17 cellular contexts compared by ENCODE assay signal in the genomic region with DNA sequence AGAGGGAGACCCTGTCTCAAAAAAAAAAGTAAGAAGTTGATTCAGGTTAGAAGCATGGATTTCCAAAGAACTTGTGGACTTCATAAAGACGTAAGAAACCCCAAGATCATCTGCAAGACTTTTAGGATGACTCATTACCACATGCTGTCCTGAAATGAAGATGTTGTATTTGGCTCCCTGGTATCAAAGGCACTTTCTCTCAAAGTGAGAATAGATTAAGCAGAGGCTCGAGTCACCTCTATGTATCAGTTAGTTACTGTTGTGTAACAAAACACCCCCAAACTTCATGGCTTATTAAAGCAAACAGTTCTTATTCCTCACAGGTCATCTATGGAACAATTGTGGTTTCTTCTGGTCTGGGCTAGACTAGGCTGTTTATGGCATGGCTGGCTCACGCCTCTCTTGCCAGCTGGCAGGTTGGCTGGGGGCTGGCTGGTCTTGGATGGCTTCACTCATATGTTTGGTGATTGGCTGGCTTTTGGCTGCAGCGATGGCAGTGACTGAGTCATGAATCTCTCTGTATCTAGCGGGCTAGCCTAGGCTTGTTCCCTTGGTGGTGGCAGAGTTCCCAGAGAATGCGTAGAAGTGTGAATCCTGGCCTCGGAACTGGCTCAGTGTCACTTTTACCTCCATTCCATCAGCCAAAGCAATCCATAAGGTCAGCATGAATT.
A peak's percentile ranks its signal among the peaks of the same experiment; 100 is the strongest.
DNase-seq lines count a peak whose midpoint lies in the region; ATAC-seq lines count a peak whose summit lies in the region.
"Had no signal": no experiment of that assay in that cellular context is flagged by ENCODE, and none has a peak within 500 bp of the region (broad histone marks: within the 10 kb centered on the region; RNA-seq: fewer than 3 reads in every experiment).

No MANE protein-coding gene starts in this region.

- peak in 1 of 2 donors; percentile 16 for DNase-seq in activated T-cell treated with anti-CD3 and anti-CD28 coated beads, Interleukin-2, amount 50 U/mL, for 72 hours
- no peak for DNase-seq in activated T-cell treated with anti-CD3 and anti-CD28 coated beads, Interleukin-2, amount 50 U/mL, for 1 hour
- DNase-seq in MV-4-11 (lab: John Stamatoyannopoulos, UW) (peak; percentile 43), ecto neural progenitor cell (ENCODE audit: low spot score) (peak; percentile 22), KG1 (lab: John Stamatoyannopoulos, UW) (no peak), pons (ENCODE audit: low spot score) (no peak)
- DNase-seq: Caco-2, GF-D8, KBM-7, retina, RPMI8226, T-cell had no signal

- peaks cover 1 to 6% of the 10 kb centered on the region in 2 donors for H3K36me3 Mint-ChIP-seq in activated T-cell treated with anti-CD3 and anti-CD28 coated beads, Interleukin-2, amount 50 U/mL, for 72 hours (ENCODE audit: insufficient read depth in 2 of 2)
- no peaks in the 10 kb centered on the region for H3K36me3 Mint-ChIP-seq in stimulated activated memory B cell treated with anti-CD40 and anti-IgM and Interleukin-4, amounts not matched to agents 10 μg/mL and 1 μg/mL and 100 μg/mL, for 72 hours
- H3K36me3 Mint-ChIP-seq: T-cell had no signal

- peaks cover 0 to 3% of the 10 kb centered on the region in 2 donors for H3K9me3 Mint-ChIP-seq in activated T-cell treated with anti-CD3 and anti-CD28 coated beads, Interleukin-2, amount 50 U/mL, for 72 hours
- H3K9me3 Mint-ChIP-seq in stimulated activated memory B cell treated with anti-CD40 and anti-IgM and Interleukin-4, amounts not matched to agents 10 μg/mL and 1 μg/mL and 100 μg/mL, for 72 hours = no peaks in the 10 kb centered on the region
- H3K9me3 Mint-ChIP-seq: central memory CD8-positive, alpha-beta T cell had no signal

- H3K4me3 Mint-ChIP-seq in activated T-cell treated with anti-CD3 and anti-CD28 coated beads, Interleukin-2, amount 50 U/mL, for 72 hours = no peak overlapping the region
- no peak overlapping the region for H3K4me3 Mint-ChIP-seq in stimulated activated memory B cell treated with anti-CD40 and anti-IgM and Interleukin-4, amounts not matched to agents 10 μg/mL and 1 μg/mL and 100 μg/mL, for 72 hours
- H3K4me3 Mint-ChIP-seq: central memory CD8-positive, alpha-beta T cell; neural crest cell; T-cell; WTC11 had no signal

- peaks cover 25% of the 10 kb centered on the region for H3K27me3 Mint-ChIP-seq in activated T-cell treated with anti-CD3 and anti-CD28 coated beads, Interleukin-2, amount 50 U/mL, for 72 hours (ENCODE audit: low read depth)
- H3K27me3 Mint-ChIP-seq in stimulated activated memory B cell treated with anti-CD40 and anti-IgM and Interleukin-4, amounts not matched to agents 10 μg/mL and 1 μg/mL and 100 μg/mL, for 72 hours = peaks cover 13% of the 10 kb centered on the region

- peak; percentile 96 to 97 for ATAC-seq in activated T-cell treated with anti-CD3 and anti-CD28 coated beads, Interleukin-2, amount 50 U/mL, for 72 hours (replicated peaks in 1 of 2)
- peak; percentile 40 for ATAC-seq in stimulated activated memory B cell treated with anti-CD40 and anti-IgM and Interleukin-4, amounts not matched to agents 10 μg/mL and 1 μg/mL and 100 μg/mL, for 72 hours
- ATAC-seq in HG02642 (IDR thresholded peaks at IDR 0.05; ENCODE audit: poor library complexity, unreplicated experiment) = no peak
- ATAC-seq: T-cell, WTC11 had no signal

- no peak overlapping the region for H3K27ac Mint-ChIP-seq in activated T-cell treated with anti-CD3 and anti-CD28 coated beads, Interleukin-2, amount 50 U/mL, for 72 hours
- no peak overlapping the region for H3K27ac Mint-ChIP-seq in stimulated activated memory B cell treated with anti-CD40 and anti-IgM and Interleukin-4, amounts not matched to agents 10 μg/mL and 1 μg/mL and 100 μg/mL, for 72 hours
- H3K27ac Mint-ChIP-seq: T-cell, WTC11 had no signal

- H3K4me1 Mint-ChIP-seq in activated T-cell treated with anti-CD3 and anti-CD28 coated beads, Interleukin-2, amount 50 U/mL, for 72 hours (ENCODE audit: low read depth) = peaks cover 6% of the 10 kb centered on the region
- H3K4me1 Mint-ChIP-seq in stimulated activated memory B cell treated with anti-CD40 and anti-IgM and Interleukin-4, amounts not matched to agents 10 μg/mL and 1 μg/mL and 100 μg/mL, for 72 hours = no peaks in the 10 kb centered on the region
- H3K4me1 Mint-ChIP-seq: central memory CD8-positive, alpha-beta T cell; neural crest cell; T-cell had no signal

Comparison
In these comparisons a context has a peak if more than half of its experiments do, and no peak if none do; other contexts are left out.
1. DNase-seq: peak in MV-4-11 (single experiment) and ecto neural progenitor cell (single experiment); none in activated T-cell treated with anti-CD3 and anti-CD28 coated beads, Interleukin-2, amount 50 U/mL, for 1 hour (single experiment), KG1 (single experiment) and pons (single experiment).